1 cellular context compared by ENCODE assay signal in genomic region chr1:181129771-181130606, GRCh38.
TF ChIP-seq lines count a peak whose summit lies in the region.

No MANE protein-coding gene starts in this region.

TF ChIP-seq in K562, 482 proteins besides CTCF, POLR2A, EP300 and RAD21 (continued from another document and continues in another):
- TF ChIP-seq PATZ1 (CRISPR knock-in tag; IDR thresholded peaks at IDR 0.05; ENCODE audit: borderline replicate concordance) (no peak), ZNF395 (CRISPR knock-in tag; IDR thresholded peaks at IDR 0.05) (no peak), NFE2 (IDR thresholded peaks at IDR 0.05; ENCODE audit: low read depth) (peak; percentile 100), RBBP5 (IDR thresholded peaks at IDR 0.05; ENCODE audit: borderline replicate concordance, insufficient read depth, low read length, poor library complexity, severe bottlenecking) (peak; percentile 67), NCOA6 (IDR thresholded peaks at IDR 0.05) (no peak), SOX6 (IDR thresholded peaks at IDR 0.05) (peak; percentile 91), KLF13 (tag; IDR thresholded peaks at IDR 0.05; ENCODE audit: borderline replicate concordance, low read depth) (no peak), TBL1XR1 (IDR thresholded peaks at IDR 0.05; ENCODE audit: low read length in 2 of 2) (peak in 1 of 2 experiments; percentile 86; a peak in 3 of 4 replicates), TOE1 (IDR thresholded peaks at IDR 0.05; ENCODE audit: borderline replicate concordance) (no peak), TOE1 (CRISPR knock-in tag; IDR thresholded peaks at IDR 0.05; ENCODE audit: borderline replicate concordance, low read depth) (no peak), CBFA2T3 (IDR thresholded peaks at IDR 0.05) (peak; percentile 95), ZNF586 (CRISPR knock-in tag; conservative IDR thresholded peaks at IDR 0.05) (no peak), SREBF2 (CRISPR knock-in tag; IDR thresholded peaks at IDR 0.05) (no peak), PHB2 (IDR thresholded peaks at IDR 0.05; ENCODE audit: low read depth) (no peak), CCNT2 (IDR thresholded peaks at IDR 0.05; ENCODE audit: borderline replicate concordance, extremely low read depth, insufficient read length, low read depth, low read length) (peak; percentile 93), HSF4 (CRISPR knock-in tag; IDR thresholded peaks at IDR 0.05; ENCODE audit: borderline replicate concordance) (no peak), MTA1 (IDR thresholded peaks at IDR 0.05; ENCODE audit: borderline replicate concordance) (peak; percentile 91), EGR1 (conservative IDR thresholded peaks at IDR 0.05) (no peak; the same call in 1 of the 2 replicates), HNRNPK (IDR thresholded peaks at IDR 0.05; ENCODE audit: low read depth, low read length, poor library complexity, severe bottlenecking) (no peak), PTTG1 (tag; IDR thresholded peaks at IDR 0.05; ENCODE audit: low read depth) (no peak), STAT6 (CRISPR knock-in tag; IDR thresholded peaks at IDR 0.05) (no peak), PHF21A (IDR thresholded peaks at IDR 0.05; ENCODE audit: borderline replicate concordance, low read depth) (no peak; the same call in 1 of the 2 replicates), XRCC5 (IDR thresholded peaks at IDR 0.05; ENCODE audit: low read depth, low read length) (no peak), NEUROD1 (IDR thresholded peaks at IDR 0.05; ENCODE audit: borderline replicate concordance, low read depth, low read length, partially characterized antibody) (peak; percentile 76), ZNF146 (CRISPR knock-in tag; IDR thresholded peaks at IDR 0.05; ENCODE audit: unreplicated experiment) (no peak), TAF7 (tag; IDR thresholded peaks at IDR 0.05) (no peak), HES1 (IDR thresholded peaks at IDR 0.05; ENCODE audit: low read depth) (peak; percentile 96), CEBPZ (IDR thresholded peaks at IDR 0.05; ENCODE audit: borderline replicate concordance, low read depth, low read length) (no peak), SRSF3 (IDR thresholded peaks at IDR 0.05; ENCODE audit: insufficient read depth, low read length) (no peak), SPI1 (IDR thresholded peaks at IDR 0.05; ENCODE audit: borderline replicate concordance, low read depth, low read length) (no peak), MXI1 (IDR thresholded peaks at IDR 0.05; ENCODE audit: low read depth, low read length) (no peak), HMBOX1 (IDR thresholded peaks at IDR 0.05) (peak; percentile 74; the same call in 1 of the 2 replicates), CHCHD3 (CRISPR knock-in tag; IDR thresholded peaks at IDR 0.05) (no peak), KLF1 (tag; IDR thresholded peaks at IDR 0.05) (peak; percentile 98), HDGF (IDR thresholded peaks at IDR 0.05) (no peak), ZNF583 (CRISPR knock-in tag; IDR thresholded peaks at IDR 0.05) (no peak), DACH1 (IDR thresholded peaks at IDR 0.05; ENCODE audit: partially characterized antibody) (peak; percentile 37), BDP1 (IDR thresholded peaks at IDR 0.05; ENCODE audit: insufficient read depth, insufficient read length) (no peak), MEIS2 (IDR thresholded peaks at IDR 0.05; ENCODE audit: partially characterized antibody) (peak; percentile 80), ZBED1 (IDR thresholded peaks at IDR 0.05) (no peak), VEZF1 (CRISPR knock-in tag; IDR thresholded peaks at IDR 0.05) (peak; percentile 71; the same call in 1 of the 2 replicates), C11orf30 (IDR thresholded peaks at IDR 0.05; ENCODE audit: low read depth) (peak; percentile 98), IRF1 (CRISPR knock-in tag; IDR thresholded peaks at IDR 0.05; ENCODE audit: borderline replicate concordance) (no peak), ZNF197 (CRISPR knock-in tag; IDR thresholded peaks at IDR 0.05; ENCODE audit: low read depth) (no peak), HLTF (IDR thresholded peaks at IDR 0.05) (no peak), MCM7 (IDR thresholded peaks at IDR 0.05) (no peak), MEF2A (IDR thresholded peaks at IDR 0.05; ENCODE audit: control insufficient read depth, low read depth, low read length) (0 out of 2 replicates have a peak, but pooled peaks have one; percentile 34), ZNF224 (CRISPR knock-in tag; IDR thresholded peaks at IDR 0.05) (no peak)
